Comparison of ENCODE assay signal across 30 cellular contexts in genomic region chr3:45782381-45782780, GRCh38. TPM values are rescaled to one million over a fixed set of nuclear protein-coding genes. Genes with fewer than 3 reads are reported as not detected.
"Had no signal": no experiment of that assay in that cellular context is flagged by ENCODE, and none has a peak within 500 bp of the region (broad histone marks: within the 10 kb centered on the region; RNA-seq: fewer than 3 reads in every experiment).

No MANE protein-coding gene starts in this region.

- H3K4me1 ChIP-seq: neural progenitor cell, parathyroid adenoma, psoas muscle, spleen, suprapubic skin, testis, tibial artery, transverse colon, upper lobe of right lung, vagina had no signal

- DNase-seq: natural killer cell; occipital lobe; ovary; posterior cingulate gyrus; psoas muscle; right cardiac atrium; spleen; stimulated activated CD4-positive, alpha-beta T cell treated with anti-CD3 and anti-CD28 coated beads, Interleukin-12 subunit alpha, Interleukin-12 subunit beta, amount 100 ng/mL, for 4 hours; stimulated activated CD4-positive, alpha-beta T cell treated with anti-CD3 and anti-CD28 coated beads, Interleukin-1b, Interleukin-23, amount 100 ng/mL, for 48 hours; stimulated activated CD4-positive, alpha-beta T cell treated with anti-CD3 and anti-CD28 coated beads, Interleukin-4, amount 100 ng/mL, for 1 hour; stimulated activated CD4-positive, alpha-beta T cell treated with anti-CD3 and anti-CD28 coated beads, Interleukin-4, amount 100 ng/mL, for 4 hours; stimulated activated CD8-positive, alpha-beta memory T cell treated with anti-CD3 and anti-CD28 coated beads, Interleukin-4, amount 100 ng/mL, for 48 hours; stimulated activated naive CD4-positive, alpha-beta T cell; stimulated activated naive CD8-positive, alpha-beta T cell treated with anti-CD3 and anti-CD28 coated beads, Interleukin-15, amount 100 ng/mL, for 72 hours; stimulated activated naive CD8-positive, alpha-beta T cell treated with anti-CD3 and anti-CD28 coated beads, Interleukin-15, Interleukin-2, amounts not matched to agents 100 U/mL and 50 U/mL, for 24 hours; substantia nigra; testis; tibial artery; transverse colon; upper lobe of right lung had no signal

- H3K36me3 ChIP-seq: neural progenitor cell, ovary, spleen, suprapubic skin, tibial artery, transverse colon, upper lobe of right lung, vagina had no signal

- H3K4me3 ChIP-seq: neural progenitor cell, ovary, psoas muscle, skin epidermis, smooth muscle cell, spleen, suprapubic skin, testis, tibial artery, transverse colon, upper lobe of right lung, vagina had no signal

- H2AFZ ChIP-seq: neural progenitor cell, parathyroid adenoma had no signal

- H3K4me2 ChIP-seq: neural progenitor cell, smooth muscle cell had no signal

- H3K27me3 ChIP-seq: neural progenitor cell, ovary, suprapubic skin, testis, tibial artery, transverse colon, upper lobe of right lung, vagina had no signal

- ATAC-seq: natural killer cell; psoas muscle; right cardiac atrium; sciatic nerve; stimulated activated naive CD8-positive, alpha-beta T cell treated with anti-CD3 and anti-CD28 coated beads, Interleukin-15, amount 100 ng/mL, for 72 hours; stimulated activated naive CD8-positive, alpha-beta T cell treated with anti-CD3 and anti-CD28 coated beads, Interleukin-15, Interleukin-2, amounts not matched to agents 100 U/mL and 50 U/mL, for 24 hours had no signal

- H3K9ac ChIP-seq: neural progenitor cell, parathyroid adenoma had no signal

- H3K79me2 ChIP-seq: parathyroid adenoma had no signal

- H3K9me3 ChIP-seq: ovary, psoas muscle, suprapubic skin, testis, transverse colon, upper lobe of right lung, vagina had no signal

- H3K27ac ChIP-seq: neural progenitor cell, ovary, parathyroid adenoma, psoas muscle, skin epidermis, spleen, suprapubic skin, testis, tibial artery, transverse colon, upper lobe of right lung, vagina had no signal

RNA-seq across cellular contexts. Expression of gene SLC6A20, which starts 14.0 kb away (rescaled TPM):
- total RNA-seq: osteoblast, progenitor cell of endocrine pancreas, right cardiac atrium had no signal
- polyA plus RNA-seq: neural cell, right cardiac atrium had no signal
